In the genomic region with DNA sequence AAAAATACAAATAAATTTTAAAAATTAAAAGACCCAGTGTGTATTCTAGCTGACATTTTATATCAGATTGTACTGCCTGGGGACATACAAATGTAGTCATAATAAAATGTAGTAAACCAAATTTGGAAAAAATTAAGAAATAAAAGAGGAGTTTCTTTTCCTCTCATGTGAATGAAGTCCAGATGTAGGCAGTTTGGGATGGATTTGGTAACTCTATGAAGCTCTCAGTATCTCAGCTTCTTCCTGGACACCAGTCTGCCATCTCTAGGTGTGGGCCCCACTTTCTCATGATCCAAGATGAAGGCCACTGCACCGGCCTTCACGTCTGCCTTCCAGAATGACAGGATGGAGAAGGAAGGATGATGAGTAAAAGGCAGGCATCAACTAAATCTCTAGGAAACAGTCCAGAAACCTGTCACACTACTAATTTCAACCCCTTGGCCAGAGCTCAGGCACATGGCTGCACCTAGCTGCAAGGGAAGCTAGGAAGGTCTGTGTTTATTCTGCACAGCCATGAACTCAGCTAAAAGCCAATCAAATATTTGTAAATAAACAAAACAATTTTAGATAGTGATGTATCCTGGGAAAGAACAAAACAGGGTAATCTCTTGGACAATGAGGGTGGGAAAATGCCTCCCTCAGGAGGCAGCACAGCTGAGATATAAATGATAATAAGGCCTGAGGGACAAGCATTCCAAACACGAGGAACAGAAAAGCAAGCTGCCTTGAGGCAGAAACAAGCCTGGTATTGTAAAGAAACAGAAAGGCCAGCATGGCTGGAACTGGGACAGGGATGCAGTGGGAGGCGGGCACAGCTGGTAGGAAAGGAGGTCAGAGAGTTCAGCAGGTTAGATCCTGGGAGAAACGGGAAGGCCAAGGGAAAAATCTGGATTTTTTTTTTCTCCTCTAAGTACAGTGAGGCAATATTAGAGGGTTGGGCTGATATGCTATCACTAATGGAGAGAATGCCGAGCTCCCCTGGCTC, we compare ENCODE assay signal across 20 cellular contexts.
A peak's percentile ranks its signal among the peaks of the same experiment; 100 is the strongest.
DNase-seq lines count a peak whose midpoint lies in the region; ATAC-seq and TF ChIP-seq lines count a peak whose summit lies in the region.
"Had no signal": no experiment of that assay in that cellular context is flagged by ENCODE, and none has a peak within 500 bp of the region (broad histone marks: within the 10 kb centered on the region; RNA-seq: fewer than 3 reads in every experiment).

No MANE protein-coding gene starts in this region.

- no peak overlapping the region for H3K27ac Mint-ChIP-seq in activated T-cell treated with anti-CD3 and anti-CD28 coated beads, Interleukin-2, amount 50 U/mL, for 24 hours
- H3K27ac Mint-ChIP-seq: activated CD4-positive, alpha-beta T cell treated with anti-CD3 and anti-CD28 coated beads, Interleukin-2, amount 10 ng/mL, durations not matched to agents 7 days and 5 days; activated naive CD8-positive, alpha-beta T cell; stimulated activated effector memory CD8-positive, alpha-beta T cell treated with anti-CD3 and anti-CD28 coated beads, Interleukin-12 subunit alpha, Interleukin-12 subunit beta, amount 100 ng/mL, for 72 hours had no signal

- TF ChIP-seq CTCF in PC-9 (conservative IDR thresholded peaks at IDR 0.05) (no peak), colonic mucosa (IDR thresholded peaks at IDR 0.05) (no peak), lower lobe of right lung (IDR thresholded peaks at IDR 0.05) (no peak), tibial nerve (IDR thresholded peaks at IDR 0.05) (no peak)

- no peaks in the 10 kb centered on the region for H4K20me1 ChIP-seq in PC-9 (ENCODE audit: insufficient read depth)

- H3K36me3 ChIP-seq in PC-9 (ENCODE audit: low read depth) (no peaks in the 10 kb centered on the region), colonic mucosa (no peaks in the 10 kb centered on the region), lower lobe of right lung (no peaks in the 10 kb centered on the region), tibial nerve (no peaks in the 10 kb centered on the region)
- H3K36me3 ChIP-seq: neutrophil had no signal

- H3K9ac ChIP-seq in colonic mucosa (ENCODE audit: low read depth in 2 of 2, low read length in 2 of 2): peak overlapping the region in 1 of 2 donors; percentile 69

- no peak overlapping the region for H2AFZ ChIP-seq in PC-9

- H3K9me3 ChIP-seq in PC-9 (ENCODE audit: insufficient read depth, low read depth) (peaks cover 7% of the 10 kb centered on the region; the same call in 1 of the 2 replicates), colonic mucosa (no peaks in the 10 kb centered on the region), lower lobe of right lung (peaks cover 4% of the 10 kb centered on the region), tibial nerve (peaks cover 0 to 6% (median 0%) of the 10 kb centered on the region in 4 donors)
- H3K9me3 ChIP-seq: neutrophil had no signal

- 82 to 85% methylated on average over 6 of the region's 6 CpGs for WGBS in tibial nerve, 2 donors

- peaks cover 50% of the 10 kb centered on the region for H3F3A ChIP-seq in PC-9 (ENCODE audit: insufficient read depth, low read depth)

- H3K79me2 ChIP-seq in PC-9 (ENCODE audit: low read depth): no peaks in the 10 kb centered on the region

- BruUV-seq in PC-9 (replicated peaks; lab: Mats Ljungman, UMichigan): no TSS peak

- no peak for TF ChIP-seq EP300 in tibial nerve (IDR thresholded peaks at IDR 0.05)

- no peaks in the 10 kb centered on the region for H3K9me3 Mint-ChIP-seq in activated T-cell treated with anti-CD3 and anti-CD28 coated beads, Interleukin-2, amount 50 U/mL, for 24 hours
- H3K9me3 Mint-ChIP-seq: activated CD4-positive, alpha-beta T cell treated with anti-CD3 and anti-CD28 coated beads, Interleukin-2, amount 10 ng/mL, durations not matched to agents 7 days and 5 days; stimulated activated effector memory CD8-positive, alpha-beta T cell treated with anti-CD3 and anti-CD28 coated beads, Interleukin-12 subunit alpha, Interleukin-12 subunit beta, amount 100 ng/mL, for 72 hours had no signal

- peaks cover 8% of the 10 kb centered on the region for H3K27me3 Mint-ChIP-seq in activated T-cell treated with anti-CD3 and anti-CD28 coated beads, Interleukin-2, amount 50 U/mL, for 24 hours

- H3K4me3 ChIP-seq in PC-9 (no peak overlapping the region), colonic mucosa (no peak overlapping the region), lower lobe of right lung (no peak overlapping the region), tibial nerve (no peak overlapping the region)
- H3K4me3 ChIP-seq: SK-N-MC had no signal

- TF ChIP-seq POLR2A in tibial nerve (IDR thresholded peaks at IDR 0.05): no peak

- H3K36me3 Mint-ChIP-seq in activated T-cell treated with anti-CD3 and anti-CD28 coated beads, Interleukin-2, amount 50 U/mL, for 24 hours (ENCODE audit: low read depth): no peaks in the 10 kb centered on the region
- H3K36me3 Mint-ChIP-seq: activated naive CD8-positive, alpha-beta T cell; stimulated activated effector memory CD8-positive, alpha-beta T cell treated with anti-CD3 and anti-CD28 coated beads, Interleukin-12 subunit alpha, Interleukin-12 subunit beta, amount 100 ng/mL, for 72 hours had no signal

- no peak for ATAC-seq in lower lobe of right lung
- ATAC-seq in HG02885 (IDR thresholded peaks at IDR 0.05; ENCODE audit: poor library complexity, unreplicated experiment): no peak
- ATAC-seq: stimulated activated effector memory CD8-positive, alpha-beta T cell treated with anti-CD3 and anti-CD28 coated beads, Interleukin-12 subunit alpha, Interleukin-12 subunit beta, amount 100 ng/mL, for 72 hours had no signal

- POLR2A ChIA-PET in PC-9 (lab: Charles Lee; ENCODE audit: unreplicated experiment): interaction anchor here (0.6 kb wide), 2 partner anchors 90 to 175 kb away, joined by 3 to 5 read pairs; no protein-coding TSS in a partner anchor

- CTCF ChIA-PET in PC-9 (lab: Charles Lee): no interaction called here

- intact Hi-C loops in PC-9 (cut with micrococcal nuclease; ENCODE audit: unreplicated experiment) (loop anchor here (2.0 kb wide), 1 partner anchor 61 kb away; no protein-coding TSS in a partner anchor), colonic mucosa (cut with DNase I) (no loop called here), lower lobe of right lung (cut with DNase I) (no loop called here)

- H3K27ac ChIP-seq in PC-9 (peak overlapping the region; percentile 85), colonic mucosa (peak overlapping the region; percentile 85), lower lobe of right lung (peak overlapping the region; percentile 71), tibial nerve (peak overlapping the region; percentile 40 to 96 (median 88))
- H3K27ac ChIP-seq: neutrophil, SK-N-MC had no signal

- H3K27me3 ChIP-seq in PC-9 (ENCODE audit: insufficient read depth, low read depth) (no peaks in the 10 kb centered on the region), colonic mucosa (no peaks in the 10 kb centered on the region), lower lobe of right lung (ENCODE audit: low read depth) (no peaks in the 10 kb centered on the region), tibial nerve (no peaks in the 10 kb centered on the region)

- H3K4me3 Mint-ChIP-seq in activated T-cell treated with anti-CD3 and anti-CD28 coated beads, Interleukin-2, amount 50 U/mL, for 24 hours: no peak overlapping the region
- H3K4me3 Mint-ChIP-seq: activated CD4-positive, alpha-beta T cell treated with anti-CD3 and anti-CD28 coated beads, Interleukin-2, amount 10 ng/mL, durations not matched to agents 7 days and 5 days; activated naive CD8-positive, alpha-beta T cell; endodermal cell; immature natural killer cell; stimulated activated effector memory CD8-positive, alpha-beta T cell treated with anti-CD3 and anti-CD28 coated beads, Interleukin-12 subunit alpha, Interleukin-12 subunit beta, amount 100 ng/mL, for 72 hours had no signal

- H3K4me2 ChIP-seq in PC-9: peak overlapping the region; percentile 59

- DNase-seq in PC-9 (no peak), colonic mucosa (no peak), lower lobe of right lung (no peak), tibial nerve (ENCODE audit: low spot score in 2 of 2) (no peak), dermis blood vessel endothelial cell (no peak), anterior cingulate cortex (lab: John Stamatoyannopoulos, UW) (no peak)
- no peak for DNase-seq in activated T-cell treated with anti-CD3 and anti-CD28 coated beads, Interleukin-2, amount 50 U/mL, for 24 hours
- DNase-seq: activated CD4-positive, alpha-beta T cell treated with anti-CD3 and anti-CD28 coated beads, Interleukin-2, amount 10 ng/mL, durations not matched to agents 7 days and 5 days; activated T-cell treated with anti-CD3 and anti-CD28 coated beads, Interleukin-2, amount 50 U/mL, for 1 hour; DMS53; endodermal cell; immature natural killer cell; NCI-H1417 treated with DMSO at 0.1 percent for 48 hours; NCI-H510A; T1000 had no signal

- H3K4me1 Mint-ChIP-seq in activated T-cell treated with anti-CD3 and anti-CD28 coated beads, Interleukin-2, amount 50 U/mL, for 24 hours (ENCODE audit: low read depth): no peaks in the 10 kb centered on the region
- H3K4me1 Mint-ChIP-seq: activated CD4-positive, alpha-beta T cell treated with anti-CD3 and anti-CD28 coated beads, Interleukin-2, amount 10 ng/mL, durations not matched to agents 7 days and 5 days; endodermal cell; immature natural killer cell had no signal

- H3K9me2 ChIP-seq in PC-9 (ENCODE audit: insufficient read depth): no peaks in the 10 kb centered on the region

- H3K4me1 ChIP-seq in PC-9 (replicated peaks; ENCODE audit: insufficient read depth) (peaks cover 45% of the 10 kb centered on the region), colonic mucosa (no peaks in the 10 kb centered on the region), lower lobe of right lung (peaks cover 34% of the 10 kb centered on the region), tibial nerve (peaks cover 4 to 37% (median 20%) of the 10 kb centered on the region in 4 donors)
